In genomic region chr1:53945433-53946251, GRCh38 we compare ENCODE assay signal across 1 cellular context.
TF ChIP-seq lines count a peak whose summit lies in the region.

TSS of gene IFT25 (minus strand) at chr1:53945699. CDS start at chr1:53940082, 5,617 bp downstream.

TF ChIP-seq in WTC11, 78 proteins besides CTCF, POLR2A, EP300 and RAD21 (continued from another document and continues in another):
- TF ChIP-seq FOXP4 (CRISPR knock-in tag; IDR thresholded peaks at IDR 0.05) (peak; percentile 73; the same call in 1 of the 2 replicates), ATF3 (CRISPR knock-in tag; conservative IDR thresholded peaks at IDR 0.05) (no peak), FOXP1 (CRISPR knock-in tag; IDR thresholded peaks at IDR 0.05; ENCODE audit: borderline replicate concordance) (no peak), JUN (CRISPR knock-in tag; IDR thresholded peaks at IDR 0.05) (no peak), ZMAT4 (CRISPR knock-in tag; IDR thresholded peaks at IDR 0.05) (no peak), NR1H2 (CRISPR knock-in tag; IDR thresholded peaks at IDR 0.05) (no peak), ZNF425 (CRISPR knock-in tag; conservative IDR thresholded peaks at IDR 0.05) (no peak), CDX4 (CRISPR knock-in tag; IDR thresholded peaks at IDR 0.05; ENCODE audit: borderline replicate concordance) (no peak), NR2C2 (CRISPR knock-in tag; IDR thresholded peaks at IDR 0.05) (no peak), ZBTB21 (CRISPR knock-in tag; IDR thresholded peaks at IDR 0.05; ENCODE audit: borderline replicate concordance) (no peak), FOXK1 (CRISPR knock-in tag; IDR thresholded peaks at IDR 0.05) (peak; percentile 30; the same call in 1 of the 2 replicates), ESRRA (CRISPR knock-in tag; IDR thresholded peaks at IDR 0.05; ENCODE audit: borderline replicate concordance) (no peak), ZNF232 (CRISPR knock-in tag; IDR thresholded peaks at IDR 0.05) (no peak), E2F4 (CRISPR knock-in tag; IDR thresholded peaks at IDR 0.05; ENCODE audit: borderline replicate concordance, low read depth) (no peak; the same call in 1 of the 2 replicates), STAT6 (CRISPR knock-in tag; conservative IDR thresholded peaks at IDR 0.05; ENCODE audit: low read depth) (no peak), ZNF263 (CRISPR knock-in tag; IDR thresholded peaks at IDR 0.05; ENCODE audit: low read depth) (no peak), HMGXB4 (CRISPR knock-in tag; IDR thresholded peaks at IDR 0.05) (no peak), KAT7 (CRISPR knock-in tag; IDR thresholded peaks at IDR 0.05; ENCODE audit: borderline replicate concordance) (no peak), ZBTB43 (CRISPR knock-in tag; IDR thresholded peaks at IDR 0.05) (0 out of 2 replicates have a peak, but pooled peaks have one; percentile 51), SMAD3 (CRISPR knock-in tag; IDR thresholded peaks at IDR 0.05; ENCODE audit: borderline replicate concordance) (no peak), ERG (CRISPR knock-in tag; IDR thresholded peaks at IDR 0.05) (no peak), AR (CRISPR knock-in tag; IDR thresholded peaks at IDR 0.05) (no peak), CREM (CRISPR knock-in tag; IDR thresholded peaks at IDR 0.05) (no peak), TEAD1 (CRISPR knock-in tag; IDR thresholded peaks at IDR 0.05) (no peak), ETV6 (CRISPR knock-in tag; IDR thresholded peaks at IDR 0.05) (peak; percentile 50; the same call in 1 of the 2 replicates), ZNF423 (CRISPR knock-in tag; IDR thresholded peaks at IDR 0.05) (no peak), ARID4B (CRISPR knock-in tag; IDR thresholded peaks at IDR 0.05; ENCODE audit: borderline replicate concordance) (0 out of 2 replicates have a peak, but pooled peaks have one; percentile 16), MXD4 (CRISPR knock-in tag; IDR thresholded peaks at IDR 0.05; ENCODE audit: borderline replicate concordance) (no peak), PREB (CRISPR knock-in tag; IDR thresholded peaks at IDR 0.05; ENCODE audit: borderline replicate concordance) (no peak), ZNF396 (CRISPR knock-in tag; IDR thresholded peaks at IDR 0.05; ENCODE audit: borderline replicate concordance) (no peak), TP53 (CRISPR knock-in tag; IDR thresholded peaks at IDR 0.05) (no peak)
